17 cellular contexts compared by ENCODE assay signal in genomic region chr3:98806583-98806982, GRCh38. TPM values are rescaled to one million over a fixed set of nuclear protein-coding genes. Genes with fewer than 3 reads are reported as not detected.
DNase-seq lines count a peak whose midpoint lies in the region; ATAC-seq, FAIRE-seq and TF ChIP-seq lines count a peak whose summit lies in the region.
"Had no signal": no experiment of that assay in that cellular context is flagged by ENCODE, and none has a peak within 500 bp of the region (broad histone marks: within the 10 kb centered on the region; RNA-seq: fewer than 3 reads in every experiment).

No MANE protein-coding gene starts in this region.

- peak overlapping the region; percentile 56 for H3K9ac ChIP-seq in astrocyte (ENCODE audit: low read length)

- peaks cover 14% of the 10 kb centered on the region for H3K79me2 ChIP-seq in astrocyte (ENCODE audit: insufficient read depth, low read length)

- peaks cover 55% of the 10 kb centered on the region for H4K20me1 ChIP-seq in astrocyte (ENCODE audit: insufficient read depth, low read length)

- no peak for ATAC-seq in stimulated activated naive CD8-positive, alpha-beta T cell treated with anti-CD3 and anti-CD28 coated beads, Interleukin-15, Interleukin-2, amounts not matched to agents 100 U/mL and 50 U/mL, for 24 hours
- ATAC-seq in GM18861 (IDR thresholded peaks at IDR 0.05; ENCODE audit: unreplicated experiment), result no peak
- no peak for ATAC-seq in HG03039 (IDR thresholded peaks at IDR 0.05; ENCODE audit: unreplicated experiment)
- ATAC-seq in lower lobe of right lung, result no peak

- DNase-seq in stimulated activated naive CD8-positive, alpha-beta T cell treated with anti-CD3 and anti-CD28 coated beads, Interleukin-15, Interleukin-2, amounts not matched to agents 100 U/mL and 50 U/mL, for 24 hours, result no peak
- DNase-seq in astrocyte (ENCODE audit: low read depth), result peak; percentile 61
- peak; percentile 56 for DNase-seq in iris pigment epithelial cell (ENCODE audit: low read depth)
- no peak for DNase-seq in lower lobe of right lung
- no peak for DNase-seq in NCI-H345 (lab: John Stamatoyannopoulos, UW)
- DNase-seq: C1 segment of cervical spinal cord, COR-L47, KG1, NCI-H1105, NCI-H1694 treated with DMSO at 0.1 percent for 48 hours, Peyer's patch, SHP77 treated with DMSO at 0.1 percent for 48 hours had no signal

- peaks cover 13% of the 10 kb centered on the region for H3K36me3 Mint-ChIP-seq in stimulated activated naive CD8-positive, alpha-beta T cell treated with anti-CD3 and anti-CD28 coated beads, Interleukin-15, Interleukin-2, amounts not matched to agents 100 ng/mL and 50 ng/mL, for 24 hours (ENCODE audit: low read depth)
- peaks cover 25% of the 10 kb centered on the region for H3K36me3 Mint-ChIP-seq in astrocyte (ENCODE audit: low read depth, unreplicated experiment)

- no peak for FAIRE-seq in astrocyte (lab: Jason Lieb, UNC)
- FAIRE-seq: GM18507 had no signal

- H3K9me3 Mint-ChIP-seq in stimulated activated naive CD8-positive, alpha-beta T cell treated with anti-CD3 and anti-CD28 coated beads, Interleukin-15, Interleukin-2, amounts not matched to agents 100 ng/mL and 50 ng/mL, for 24 hours, result no peaks in the 10 kb centered on the region
- no peaks in the 10 kb centered on the region for H3K9me3 Mint-ChIP-seq in astrocyte (ENCODE audit: unreplicated experiment)

- H3K27ac Mint-ChIP-seq in stimulated activated naive CD8-positive, alpha-beta T cell treated with anti-CD3 and anti-CD28 coated beads, Interleukin-15, Interleukin-2, amounts not matched to agents 100 ng/mL and 50 ng/mL, for 24 hours, result peak overlapping the region; percentile 10
- peak overlapping the region; percentile 67 for H3K27ac Mint-ChIP-seq in astrocyte (ENCODE audit: unreplicated experiment)

- H3K27me3 Mint-ChIP-seq in stimulated activated naive CD8-positive, alpha-beta T cell treated with anti-CD3 and anti-CD28 coated beads, Interleukin-15, Interleukin-2, amounts not matched to agents 100 ng/mL and 50 ng/mL, for 24 hours, result no peaks in the 10 kb centered on the region
- H3K27me3 Mint-ChIP-seq in astrocyte (ENCODE audit: low read depth, unreplicated experiment), result no peaks in the 10 kb centered on the region

- intact Hi-C loops in lower lobe of right lung (cut with DNase I), result no loop called here

- H3K36me3 ChIP-seq in astrocyte (ENCODE audit: insufficient read depth, low read length), result peaks cover 70% of the 10 kb centered on the region
- H3K36me3 ChIP-seq in lower lobe of right lung, result peaks cover 46% of the 10 kb centered on the region

- H3K4me1 Mint-ChIP-seq in stimulated activated naive CD8-positive, alpha-beta T cell treated with anti-CD3 and anti-CD28 coated beads, Interleukin-15, Interleukin-2, amounts not matched to agents 100 ng/mL and 50 ng/mL, for 24 hours (ENCODE audit: low read depth), result no peaks in the 10 kb centered on the region
- peaks cover 25% of the 10 kb centered on the region for H3K4me1 Mint-ChIP-seq in astrocyte (ENCODE audit: low read depth, unreplicated experiment)

- H2AFZ ChIP-seq in astrocyte (ENCODE audit: low read depth, low read length), result no peak overlapping the region

- H3K4me2 ChIP-seq in astrocyte (ENCODE audit: low read length), result peak overlapping the region; percentile 29

- H3K4me1 ChIP-seq in astrocyte (ENCODE audit: insufficient read depth, low read length) (peaks cover 25% of the 10 kb centered on the region), lower lobe of right lung (no peaks in the 10 kb centered on the region)
- H3K4me1 ChIP-seq: Peyer's patch had no signal

- H3K9me3 ChIP-seq in astrocyte (ENCODE audit: insufficient read depth, low read depth, low read length), result no peaks in the 10 kb centered on the region
- H3K9me3 ChIP-seq in lower lobe of right lung, result no peaks in the 10 kb centered on the region
- H3K9me3 ChIP-seq: Peyer's patch had no signal

- H3K27ac ChIP-seq in astrocyte (ENCODE audit: low read depth, low read length) (peak overlapping the region; percentile 69), lower lobe of right lung (no peak overlapping the region)
- H3K27ac ChIP-seq: Peyer's patch had no signal

- H3K4me3 ChIP-seq in astrocyte (ENCODE audit: insufficient read depth, low read depth, low read length) (no peak overlapping the region), lower lobe of right lung (no peak overlapping the region)
- H3K4me3 ChIP-seq: Peyer's patch had no signal

- no peak for TF ChIP-seq CTCF in astrocyte (IDR thresholded peaks at IDR 0.05; ENCODE audit: insufficient read depth, low read depth, low read length)
- no peak for TF ChIP-seq CTCF in lower lobe of right lung (IDR thresholded peaks at IDR 0.05)

- no peak overlapping the region for H3K4me3 Mint-ChIP-seq in stimulated activated naive CD8-positive, alpha-beta T cell treated with anti-CD3 and anti-CD28 coated beads, Interleukin-15, Interleukin-2, amounts not matched to agents 100 ng/mL and 50 ng/mL, for 24 hours
- no peak overlapping the region for H3K4me3 Mint-ChIP-seq in astrocyte (ENCODE audit: unreplicated experiment)

- H3K27me3 ChIP-seq in astrocyte (ENCODE audit: insufficient read depth, low read length), result no peaks in the 10 kb centered on the region
- no peaks in the 10 kb centered on the region for H3K27me3 ChIP-seq in lower lobe of right lung (ENCODE audit: low read depth)
- H3K27me3 ChIP-seq: Peyer's patch had no signal

RNA-seq across cellular contexts. Expression of gene ST3GAL6, which starts 43.4 kb away (rescaled TPM):
- total RNA-seq in astrocyte (4.4 and 4.8 TPM in 2 replicates), lower lobe of right lung (42.4 TPM)
- total RNA-seq: NCI-H460 had no signal

Comparison
In these comparisons a context has a peak if more than half of its experiments do, and no peak if none do; other contexts are left out.
1. DNase-seq: peak in astrocyte (single experiment) and iris pigment epithelial cell (single experiment); none in stimulated activated naive CD8-positive, alpha-beta T cell treated with anti-CD3 and anti-CD28 coated beads, Interleukin-15, Interleukin-2, amounts not matched to agents 100 U/mL and 50 U/mL, for 24 hours (single experiment), lower lobe of right lung (single experiment) and NCI-H345 (single experiment).